Comparison of ENCODE assay signal across 8 cellular contexts in genomic region chr12:47758834-47759690, GRCh38. TPM values are rescaled to one million over a fixed set of nuclear protein-coding genes. Genes with fewer than 3 reads are reported as not detected.
DNase-seq lines count a peak whose midpoint lies in the region; ATAC-seq, FAIRE-seq and TF ChIP-seq lines count a peak whose summit lies in the region.

Gene RAPGEF3 (minus strand): TSS chr12:47758880. CDS start chr12:47758556, 324 bp downstream.

- H3K79me2 ChIP-seq in keratinocyte (ENCODE audit: control insufficient read depth, insufficient read depth, low read length) = no peaks in the 10 kb centered on the region

- H2AFZ ChIP-seq in keratinocyte (ENCODE audit: control insufficient read depth, low read length) = peak within 1 kb of the TSS; percentile 77

- H3K27me3 ChIP-seq in keratinocyte (ENCODE audit: control insufficient read depth, extremely low read depth, insufficient read depth, low read length) = no peaks in the 10 kb centered on the region

- H3K9me1 ChIP-seq in keratinocyte (ENCODE audit: control insufficient read depth, extremely low read depth, insufficient read depth, low read length) = no peaks in the 10 kb centered on the region

- dilution Hi-C loops in keratinocyte (cut with MboI; ENCODE audit: extremely low pct_ligation_motif_present, low sequenced_read_pairs) = no loop called here

- H3K4me1 ChIP-seq in keratinocyte (ENCODE audit: control insufficient read depth, extremely low read depth, insufficient read depth, low read length) = peaks cover 57% of the 10 kb centered on the region

- H3K36me3 ChIP-seq in keratinocyte (ENCODE audit: control insufficient read depth in 2 of 2, extremely low read depth in 1 of 2, insufficient read depth in 2 of 2, low read length in 2 of 2) = no peaks in the 10 kb centered on the region

- H3K9ac ChIP-seq in keratinocyte (ENCODE audit: control insufficient read depth, extremely low read depth, insufficient read depth, low read length) = peak within 1 kb of the TSS; percentile 83

- FAIRE-seq in keratinocyte (lab: Jason Lieb, UNC) = no peak

- peak; percentile 71 for TF ChIP-seq CTCF in GM12872 (IDR thresholded peaks at IDR 0.05; ENCODE audit: insufficient read depth, low read depth, low read length)
- peak in 2 of 3 experiments; percentile 47 to 79 for TF ChIP-seq CTCF in keratinocyte (optimal IDR thresholded peaks at IDR 0.05 in 1 of 3, IDR thresholded peaks at IDR 0.05 in 1 of 3, conservative IDR thresholded peaks at IDR 0.05 in 1 of 3; ENCODE audit: extremely low read depth in 1 of 3, insufficient read depth in 2 of 3, low read length in 3 of 3)

- H3K4me3 ChIP-seq in keratinocyte (ENCODE audit: control insufficient read depth in 2 of 3, extremely low read depth in 1 of 3, insufficient read depth in 2 of 3, low read depth in 1 of 3, low read length in 3 of 3) = peak within 1 kb of the TSS; percentile 48 to 69 (median 64)

- H3K9me3 ChIP-seq in keratinocyte (ENCODE audit: control insufficient read depth, low read depth, low read length) = no peaks in the 10 kb centered on the region

- peak within 1 kb of the TSS; percentile 86 for H3K4me2 ChIP-seq in keratinocyte (ENCODE audit: control insufficient read depth, extremely low read depth, insufficient read depth, low read depth, low read length)

- DNase-seq in NCI-H1694 treated with DMSO at 0.1 percent for 48 hours (lab: John Stamatoyannopoulos, UW) = peak; percentile 29
- DNase-seq in activated CD4-positive, CD25-positive, alpha-beta regulatory T cell (lab: John Stamatoyannopoulos, UW) = peak; percentile 22 to 44 (median 37)
- DNase-seq in cerebellar cortex (ENCODE audit: low spot score) = peak; percentile 55
- no peak for DNase-seq in keratinocyte (ENCODE audit: low read depth, low spot score)
- peak; percentile 65 for DNase-seq in stimulated activated CD4-positive, alpha-beta T cell treated with anti-CD3 and anti-CD28 coated beads, Interleukin-12 subunit alpha, Interleukin-12 subunit beta, amount 100 ng/mL, for 4 hours

- no peaks in the 10 kb centered on the region for H4K20me1 ChIP-seq in keratinocyte (ENCODE audit: control insufficient read depth, extremely low read depth, insufficient read depth, low read length)

- ATAC-seq in HG02678 (IDR thresholded peaks at IDR 0.05; ENCODE audit: unreplicated experiment) = peak; percentile 56
- no peak for ATAC-seq in HG03571 (IDR thresholded peaks at IDR 0.05; ENCODE audit: unreplicated experiment)

- H3K27ac ChIP-seq in keratinocyte (ENCODE audit: control insufficient read depth, insufficient read depth, low read length) = peak within 1 kb of the TSS; percentile 85

RNA-seq across cellular contexts. Expression of gene RAPGEF3, which starts in this region (rescaled TPM):
- 4.1 to 5.7 TPM (median 5.1 TPM) in 3 replicates for polyA plus RNA-seq in keratinocyte
- polyA plus RNA-seq in keratinocyte (2011; ENCODE audit: low read depth) = 2.2 TPM
- polyA plus RNA-seq in keratinocyte (2011; cell fraction: cytosol; rRNA removed) = 1.8 and 2.7 TPM in 2 replicates
- polyA plus RNA-seq in keratinocyte (2011; cell fraction: nucleus; rRNA removed) = 13.1 and 17.2 TPM in 2 replicates
- 1.9 and 6.5 TPM in 2 replicates for polyA plus RNA-seq in keratinocyte (2012; ENCODE audit: low replicate concordance)
- 5.5 to 25.3 TPM (median 5.9 TPM) in 3 replicates for polyA minus RNA-seq in keratinocyte
- 8.1 TPM for polyA minus RNA-seq in keratinocyte (2011; cell fraction: cytosol; rRNA and poly(A)+ RNA removed)
- 5.7 and 7.1 TPM in 2 replicates for polyA minus RNA-seq in keratinocyte (2011; cell fraction: nucleus; rRNA and poly(A)+ RNA removed)
